In genomic region chr3:195849322-195850074, GRCh38 we compare ENCODE assay signal across 16 cellular contexts. TPM values are rescaled to one million over a fixed set of nuclear protein-coding genes. Genes with fewer than 3 reads are reported as not detected.
DNase-seq lines count a peak whose midpoint lies in the region; ATAC-seq and TF ChIP-seq lines count a peak whose summit lies in the region.
"Had no signal": no experiment of that assay in that cellular context is flagged by ENCODE, and none has a peak within 500 bp of the region (broad histone marks: within the 10 kb centered on the region; RNA-seq: fewer than 3 reads in every experiment).

No MANE protein-coding gene starts in this region.

- H3K9me3 Mint-ChIP-seq in CD4-positive, CD25-positive, alpha-beta regulatory T cell = no peaks in the 10 kb centered on the region
- H3K9me3 Mint-ChIP-seq: activated T-helper 1 cell treated with anti-CD3 and anti-CD28 coated beads, Interleukin-12 subunit alpha, Interleukin-12 subunit beta, Interleukin-2, Interleukin-4 antibody, amounts not matched to agents 30 ng/mL and 10 ng/mL and 1 ng/mL, durations not matched to agents 14 hours and 24 hours and 36 hours; stimulated activated effector memory CD8-positive, alpha-beta T cell treated with anti-CD3 and anti-CD28 coated beads, Interleukin-12 subunit alpha, Interleukin-12 subunit beta, amount 100 ng/mL, for 72 hours; WTC11 had no signal

- peak overlapping the region in 1 of 3 donors; percentile 24 for H3K27ac Mint-ChIP-seq in CD4-positive, CD25-positive, alpha-beta regulatory T cell
- H3K27ac Mint-ChIP-seq: activated T-helper 1 cell treated with anti-CD3 and anti-CD28 coated beads, Interleukin-12 subunit alpha, Interleukin-12 subunit beta, Interleukin-2, Interleukin-4 antibody, amounts not matched to agents 30 ng/mL and 10 ng/mL and 1 ng/mL, durations not matched to agents 14 hours and 24 hours and 36 hours; stimulated activated effector memory CD8-positive, alpha-beta T cell treated with anti-CD3 and anti-CD28 coated beads, Interleukin-12 subunit alpha, Interleukin-12 subunit beta, amount 100 ng/mL, for 72 hours had no signal

- no peaks in the 10 kb centered on the region for H3K36me3 ChIP-seq in CD4-positive, CD25-positive, alpha-beta regulatory T cell (ENCODE audit: control insufficient read depth, insufficient read depth, low read length)
- H3K36me3 ChIP-seq in RWPE2 (ENCODE audit: low read depth) = no peaks in the 10 kb centered on the region
- H3K36me3 ChIP-seq in lung (ENCODE audit: control insufficient read depth in 2 of 2, insufficient read depth in 2 of 2, low read length in 2 of 2) = no peaks in the 10 kb centered on the region
- H3K36me3 ChIP-seq: left lung, SJSA1 had no signal

- no peaks in the 10 kb centered on the region for H3K36me3 Mint-ChIP-seq in CD4-positive, CD25-positive, alpha-beta regulatory T cell
- H3K36me3 Mint-ChIP-seq: stimulated activated effector memory CD8-positive, alpha-beta T cell treated with anti-CD3 and anti-CD28 coated beads, Interleukin-12 subunit alpha, Interleukin-12 subunit beta, amount 100 ng/mL, for 72 hours; WTC11 had no signal

- H3K27ac ChIP-seq in CD4-positive, CD25-positive, alpha-beta regulatory T cell (ENCODE audit: insufficient read depth, low read length, poor library complexity, severe bottlenecking) = no peak overlapping the region
- H3K27ac ChIP-seq in RWPE2 (ENCODE audit: poor library complexity, severe bottlenecking) = no peak overlapping the region
- no peak overlapping the region for H3K27ac ChIP-seq in lung (ENCODE audit: low read depth in 1 of 2, low read length in 1 of 2)
- H3K27ac ChIP-seq: left lung, SJSA1 had no signal

- H3K4me1 ChIP-seq in CD4-positive, CD25-positive, alpha-beta regulatory T cell (ENCODE audit: control insufficient read depth, insufficient read depth, low read length, poor library complexity, severe bottlenecking) = peaks cover 8% of the 10 kb centered on the region
- H3K4me1 ChIP-seq in RWPE2 (ENCODE audit: insufficient read depth, poor library complexity, severe bottlenecking) (peaks cover 4% of the 10 kb centered on the region), lung (ENCODE audit: control insufficient read depth in 2 of 2, insufficient read depth in 2 of 2, low read length in 2 of 2) (peaks cover 0 to 3% of the 10 kb centered on the region in 2 donors)

- peaks cover 4 to 13% (median 8%) of the 10 kb centered on the region in 4 donors for H3K4me1 Mint-ChIP-seq in CD4-positive, CD25-positive, alpha-beta regulatory T cell

- H3K27me3 ChIP-seq in CD4-positive, CD25-positive, alpha-beta regulatory T cell (ENCODE audit: control insufficient read depth, insufficient read depth, low read length) = peaks cover 1% of the 10 kb centered on the region
- H3K27me3 ChIP-seq in RWPE2 (ENCODE audit: insufficient read depth, poor library complexity, severe bottlenecking) (no peaks in the 10 kb centered on the region), lung (ENCODE audit: control insufficient read depth, insufficient read depth) (no peaks in the 10 kb centered on the region)
- H3K27me3 ChIP-seq: SJSA1 had no signal

- TF ChIP-seq CTCF in GM12874 (IDR thresholded peaks at IDR 0.05; ENCODE audit: insufficient read depth, low read depth, low read length) (peak; percentile 96), RWPE2 (IDR thresholded peaks at IDR 0.05; ENCODE audit: poor library complexity, severe bottlenecking) (peak; percentile 70), lung (IDR thresholded peaks at IDR 0.05; ENCODE audit: control extremely low read depth, extremely low read depth) (peak; percentile 30)

- ATAC-seq in CD4-positive, CD25-positive, alpha-beta regulatory T cell (ENCODE audit: low read depth in 2 of 2) = no peak
- peak; percentile 52 for ATAC-seq in RWPE2 (ENCODE audit: low read depth)
- ATAC-seq in lung (ENCODE audit: insufficient read depth, low FRiP score) = no peak
- ATAC-seq in HG03045 (IDR thresholded peaks at IDR 0.05; ENCODE audit: unreplicated experiment) = no peak
- ATAC-seq: left lung; stimulated activated effector memory CD8-positive, alpha-beta T cell treated with anti-CD3 and anti-CD28 coated beads, Interleukin-12 subunit alpha, Interleukin-12 subunit beta, amount 100 ng/mL, for 72 hours; WTC11 had no signal

- peak in 2 of 3 donors; percentile 18 to 41 for DNase-seq in CD4-positive, CD25-positive, alpha-beta regulatory T cell
- DNase-seq in RWPE2 (ENCODE audit: low spot score) (no peak), lung (ENCODE audit: low spot score) (no peak), NCI-H1092 (lab: John Stamatoyannopoulos, UW) (no peak), COLO829 (ENCODE audit: low spot score) (no peak)
- DNase-seq in activated CD4-positive, alpha-beta T cell treated with anti-CD3 and anti-CD28 coated beads for 1 hour = no peak
- DNase-seq: NCI-H1105 had no signal

- H3K4me3 ChIP-seq in CD4-positive, CD25-positive, alpha-beta regulatory T cell (ENCODE audit: low read depth, low read length) = no peak overlapping the region
- H3K4me3 ChIP-seq in RWPE2 (ENCODE audit: severe bottlenecking) (no peak overlapping the region), lung (no peak overlapping the region)
- H3K4me3 ChIP-seq: left lung, SJSA1 had no signal

- H3K9me3 ChIP-seq in CD4-positive, CD25-positive, alpha-beta regulatory T cell (ENCODE audit: control insufficient read depth in 2 of 2, low read length in 2 of 2) = no peaks in the 10 kb centered on the region
- no peaks in the 10 kb centered on the region for H3K9me3 ChIP-seq in RWPE2 (ENCODE audit: severe bottlenecking)
- H3K9me3 ChIP-seq in lung (ENCODE audit: control insufficient read depth in 2 of 2, insufficient read depth in 1 of 2, low read length in 1 of 2) = no peaks in the 10 kb centered on the region
- H3K9me3 ChIP-seq: left lung, SJSA1 had no signal

- 86 to 90% methylated on average over 53 of the region's 53 CpGs for WGBS in lung, 2 donors

- peaks cover 21% of the 10 kb centered on the region for H3K27me3 Mint-ChIP-seq in CD4-positive, CD25-positive, alpha-beta regulatory T cell

- H3K4me3 Mint-ChIP-seq in CD4-positive, CD25-positive, alpha-beta regulatory T cell = peak overlapping the region in 1 of 4 donors; percentile 43
- H3K4me3 Mint-ChIP-seq: activated T-helper 1 cell treated with anti-CD3 and anti-CD28 coated beads, Interleukin-12 subunit alpha, Interleukin-12 subunit beta, Interleukin-2, Interleukin-4 antibody, amounts not matched to agents 30 ng/mL and 10 ng/mL and 1 ng/mL, durations not matched to agents 14 hours and 24 hours and 36 hours; stimulated activated effector memory CD8-positive, alpha-beta T cell treated with anti-CD3 and anti-CD28 coated beads, Interleukin-12 subunit alpha, Interleukin-12 subunit beta, amount 100 ng/mL, for 72 hours; WTC11 had no signal

RNA-seq across cellular contexts. Expression of gene MUC4, which starts 37.8 kb away (rescaled TPM):
- total RNA-seq in CD4-positive, CD25-positive, alpha-beta regulatory T cell = not detected
- polyA plus RNA-seq in CD4-positive, CD25-positive, alpha-beta regulatory T cell = not detected
- 10 to 100 TPM; 32.0 to 56.0 TPM for total RNA-seq in lung
- 10 to 100 TPM in 1 of 2 donors, 1 to 10 TPM in 1; 10.0 to 11.7 TPM for polyA plus RNA-seq in lung
- total RNA-seq: HT-29, osteocyte, SJSA1 had no signal

RNA-seq across cellular contexts. Expression of gene TNK2, which starts 58.9 kb away (rescaled TPM):
- 139 TPM for total RNA-seq in CD4-positive, CD25-positive, alpha-beta regulatory T cell
- polyA plus RNA-seq in CD4-positive, CD25-positive, alpha-beta regulatory T cell = 1 to 10 TPM in 3 of 4 donors, under 1 TPM in 1; 0.93 to 2.5 (median 1.7) TPM
- total RNA-seq in lung = 10 to 100 TPM; 15.0 to 63.5 TPM
- 10 to 100 TPM; 23.3 to 47.9 TPM for polyA plus RNA-seq in lung

Comparison
In these comparisons a context has a peak if more than half of its experiments do, and no peak if none do; other contexts are left out.
1. DNase-seq: peak in CD4-positive, CD25-positive, alpha-beta regulatory T cell (2 of 3); none in RWPE2 (single experiment), lung (single experiment), NCI-H1092 (single experiment), activated CD4-positive, alpha-beta T cell treated with anti-CD3 and anti-CD28 coated beads for 1 hour (single experiment) and COLO829 (single experiment).
2. CTCF ChIP-seq: peak in every context shown above with its lines; median percentile 96 in GM12874; 70 in RWPE2; 30 in lung.
3. RNA of gene MUC4, which starts 37.8 kb away (total RNA-seq): 32.0 to 56.0 TPM in lung; not detected in CD4-positive, CD25-positive, alpha-beta regulatory T cell (single experiment); every median in the first group is over 10 times any median in the second.